16 cellular contexts compared by ENCODE assay signal in genomic region chr21:36186506-36187399, GRCh38. TPM values are rescaled to one million over a fixed set of nuclear protein-coding genes. Genes with fewer than 3 reads are reported as not detected.
DNase-seq lines count a peak whose midpoint lies in the region; ATAC-seq and TF ChIP-seq lines count a peak whose summit lies in the region.
"Had no signal": no experiment of that assay in that cellular context is flagged by ENCODE, and none has a peak within 500 bp of the region (broad histone marks: within the 10 kb centered on the region; RNA-seq: fewer than 3 reads in every experiment).

No MANE protein-coding gene starts in this region.

- WGBS in spleen, 5 donors, result 79 to 89% (median 85%) methylated on average over 17 to 18 of the region's 18 CpGs
- WGBS in upper lobe of left lung, 2 donors, result 83 to 85% methylated on average over 18 of the region's 18 CpGs

- H3K9me3 ChIP-seq in spleen, result no peaks in the 10 kb centered on the region
- H3K9me3 ChIP-seq in upper lobe of left lung, result no peaks in the 10 kb centered on the region
- H3K9me3 ChIP-seq in WERI-Rb-1 (ENCODE audit: severe bottlenecking), result no peaks in the 10 kb centered on the region

- peaks cover 8 to 72% (median 27%) of the 10 kb centered on the region in 6 donors for H3K4me1 ChIP-seq in spleen
- H3K4me1 ChIP-seq in upper lobe of left lung, result peaks cover 11 to 16% (median 14%) of the 10 kb centered on the region in 4 donors

- no peak for ATAC-seq in upper lobe of left lung (ENCODE audit: low FRiP score in 2 of 2)

- H3K4me3 ChIP-seq in H7 (ENCODE audit: insufficient read depth, low read depth, low read length) (no peak overlapping the region), spleen (no peak overlapping the region), upper lobe of left lung (no peak overlapping the region), WERI-Rb-1 (ENCODE audit: low read depth, low read length) (no peak overlapping the region)
- H3K4me3 ChIP-seq: lung had no signal

- H3K36me3 ChIP-seq in H7 (replicated peaks; ENCODE audit: control insufficient read depth, insufficient read depth, low read length) (no peaks in the 10 kb centered on the region), spleen (peaks cover 0 to 33% (median 0%) of the 10 kb centered on the region in 6 donors), upper lobe of left lung (no peaks in the 10 kb centered on the region), WERI-Rb-1 (peaks cover 14% of the 10 kb centered on the region)

- H3K27ac ChIP-seq in VCaP (peak overlapping the region; percentile 100), spleen (no peak overlapping the region), upper lobe of left lung (no peak overlapping the region), WERI-Rb-1 (no peak overlapping the region)

- peak; percentile 59 for DNase-seq in H7
- peak; percentile 65 for DNase-seq in islet precursor cell
- DNase-seq in spleen, result peak; percentile 38
- no peak for DNase-seq in NCI-H2081 treated with DMSO at 0.1 percent for 48 hours (lab: John Stamatoyannopoulos, UW)
- DNase-seq in upper lobe of left lung, result no peak
- no peak for DNase-seq in WERI-Rb-1
- DNase-seq: activated CD4-positive, CD25-positive, alpha-beta regulatory T cell treated with anti-CD3 and anti-CD28 coated beads, Interleukin-2, amount 50 U/mL, for 72 hours; KG1; natural killer cell; NCI-H1930; NCI-H526; stimulated activated CD4-positive, alpha-beta T cell treated with anti-CD3 and anti-CD28 coated beads, Interleukin-12 subunit alpha, Interleukin-12 subunit beta, amount 100 ng/mL, for 4 hours; T-helper 2 cell had no signal

- TF ChIP-seq POLR2A in spleen (IDR thresholded peaks at IDR 0.05) (no peak), upper lobe of left lung (IDR thresholded peaks at IDR 0.05) (no peak)

- H3K27me3 ChIP-seq in H7 (ENCODE audit: control insufficient read depth, insufficient read depth, low read length), result no peaks in the 10 kb centered on the region
- no peaks in the 10 kb centered on the region for H3K27me3 ChIP-seq in spleen (replicated peaks in 1 of 7)
- no peaks in the 10 kb centered on the region for H3K27me3 ChIP-seq in upper lobe of left lung
- no peaks in the 10 kb centered on the region for H3K27me3 ChIP-seq in WERI-Rb-1 (ENCODE audit: insufficient read depth, low read depth, severe bottlenecking)

- intact Hi-C loops in spleen (cut with DNase I; ENCODE audit: low total_unique reads), result no loop called here

- TF ChIP-seq CTCF in VCaP (conservative IDR thresholded peaks at IDR 0.05), result no peak
- TF ChIP-seq CTCF in spleen (IDR thresholded peaks at IDR 0.05 in 8 of 11, conservative IDR thresholded peaks at IDR 0.05 in 3 of 11), result no peak
- TF ChIP-seq CTCF in upper lobe of left lung (IDR thresholded peaks at IDR 0.05), result no peak
- TF ChIP-seq CTCF in WERI-Rb-1 (IDR thresholded peaks at IDR 0.05; ENCODE audit: low read depth, low read length), result no peak

- no peak for TF ChIP-seq EP300 in upper lobe of left lung (IDR thresholded peaks at IDR 0.05)

RNA-seq across cellular contexts. Expression of gene DOP1B, which starts 30.1 kb away (rescaled TPM):
- total RNA-seq in H7 (2014; rRNA removed; shearing (Covaris generic)), result 0.90 and 5.0 TPM in 2 replicates
- total RNA-seq in spleen (10 to 100 TPM; 20.8 to 29.2 (median 23.3) TPM), upper lobe of left lung (10 to 100 TPM; 13.7 to 78.6 (median 23.0) TPM)
- 1 to 10 TPM; 2.9 to 4.9 (median 3.1) TPM for polyA plus RNA-seq in spleen

RNA-seq across cellular contexts. Expression of gene CBR3, which starts 51.9 kb away (rescaled TPM):
- total RNA-seq in H7 (2014; rRNA removed; shearing (Covaris generic)), result 8.3 and 12.1 TPM in 2 replicates
- total RNA-seq in spleen (1 to 10 TPM; 1.4 to 3.4 (median 2.9) TPM), upper lobe of left lung (1 to 10 TPM; 3.8 to 8.4 (median 6.2) TPM)
- polyA plus RNA-seq in spleen, result 1 to 10 TPM; 1.7 to 4.5 (median 4.0) TPM
- total RNA-seq: progenitor cell of endocrine pancreas had no signal

Comparison
In these comparisons a context has a peak if more than half of its experiments do, and no peak if none do; other contexts are left out.
1. DNase-seq: peak in H7 (single experiment), islet precursor cell (single experiment) and spleen (single experiment); none in NCI-H2081 treated with DMSO at 0.1 percent for 48 hours (single experiment), upper lobe of left lung (0 of 2) and WERI-Rb-1 (single experiment).